In genomic region chr4:48634688-48635308, GRCh38 we compare ENCODE assay signal across 13 cellular contexts.
DNase-seq lines count a peak whose midpoint lies in the region; ATAC-seq, FAIRE-seq and TF ChIP-seq lines count a peak whose summit lies in the region.
"Had no signal": no experiment of that assay in that cellular context is flagged by ENCODE, and none has a peak within 500 bp of the region (broad histone marks: within the 10 kb centered on the region; RNA-seq: fewer than 3 reads in every experiment).

No MANE protein-coding gene starts in this region.

- peak overlapping the region; percentile 20; the same call in 1 of the 2 replicates for H3K4me2 ChIP-seq in OCI-LY3 (ENCODE audit: low read length)
- H3K4me2 ChIP-seq in smooth muscle cell, result no peak overlapping the region
- H3K4me2 ChIP-seq: BLaER1, GM23338 had no signal

- H3K9me3 ChIP-seq in OCI-LY3 (ENCODE audit: insufficient read depth, low read length) (no peaks in the 10 kb centered on the region), smooth muscle cell (replicated peaks; ENCODE audit: low read depth) (no peaks in the 10 kb centered on the region), tibial artery (no peaks in the 10 kb centered on the region)
- H3K9me3 ChIP-seq: BLaER1 had no signal

- TF ChIP-seq POLR2A in GM12892 (IDR thresholded peaks at IDR 0.05; ENCODE audit: low read depth, low read length), result no peak

- H3K4me1 ChIP-seq in OCI-LY3 (ENCODE audit: low read length), result peaks cover 11% of the 10 kb centered on the region
- H3K4me1 ChIP-seq in smooth muscle cell (ENCODE audit: low read depth), result peaks cover 3% of the 10 kb centered on the region
- H3K4me1 ChIP-seq in tibial artery, result peaks cover 0 to 22% (median 11%) of the 10 kb centered on the region in 4 donors
- H3K4me1 ChIP-seq: BLaER1 had no signal

- H3K9ac ChIP-seq in OCI-LY3 (ENCODE audit: low read length) (no peak overlapping the region), smooth muscle cell (ENCODE audit: low read depth) (no peak overlapping the region)
- H3K9ac ChIP-seq: BLaER1 had no signal

- H3K27ac ChIP-seq in OCI-LY3 (ENCODE audit: low read length) (no peak overlapping the region), epithelial cell of prostate (peak overlapping the region; percentile 32), smooth muscle cell (ENCODE audit: low read depth) (peak overlapping the region; percentile 45), tibial artery (no peak overlapping the region)
- H3K27ac ChIP-seq: BLaER1 had no signal

- peak; percentile 5 for FAIRE-seq in GM12892 (lab: Jason Lieb, UNC)

- no peaks in the 10 kb centered on the region for H3K79me2 ChIP-seq in OCI-LY3 (ENCODE audit: low read length)
- H3K79me2 ChIP-seq in smooth muscle cell (ENCODE audit: low read depth), result peaks cover 28% of the 10 kb centered on the region

- H3K4me3 ChIP-seq in OCI-LY3 (ENCODE audit: low read length) (no peak overlapping the region), smooth muscle cell (no peak overlapping the region), tibial artery (no peak overlapping the region)
- H3K4me3 ChIP-seq: BLaER1, GM23338 had no signal

- H4K20me1 ChIP-seq in OCI-LY3 (ENCODE audit: insufficient read depth, low read length), result no peaks in the 10 kb centered on the region; the same call in 1 of the 2 replicates
- peaks cover 30% of the 10 kb centered on the region for H4K20me1 ChIP-seq in smooth muscle cell (ENCODE audit: low read depth)

- intact Hi-C loops in tibial artery (cut with DNase I; ENCODE audit: low total_unique reads), result no loop called here

- ATAC-seq in GM19467 (IDR thresholded peaks at IDR 0.05; ENCODE audit: unreplicated experiment), result no peak
- ATAC-seq: GM23338 had no signal

- TF ChIP-seq CTCF in OCI-LY3 (IDR thresholded peaks at IDR 0.05; ENCODE audit: low read depth, low read length), result no peak
- TF ChIP-seq CTCF in smooth muscle cell (IDR thresholded peaks at IDR 0.05; ENCODE audit: borderline replicate concordance, insufficient read depth, poor library complexity, severe bottlenecking), result no peak
- TF ChIP-seq CTCF in tibial artery (IDR thresholded peaks at IDR 0.05), result no peak

- DNase-seq in GM12892 (ENCODE audit: insufficient read length) (no peak), epithelial cell of prostate (ENCODE audit: low read depth, low spot score) (no peak), smooth muscle cell (lab: John Stamatoyannopoulos, UW; ENCODE audit: unreplicated experiment) (no peak), tibial artery (no peak), T-helper 2 cell (no peak)
- DNase-seq: Kasumi-1, NCI-H1436, NCI-H2029 treated with DMSO at 0.1 percent for 48 hours, NCI-H526 had no signal

- H3K36me3 ChIP-seq in OCI-LY3 (replicated peaks; ENCODE audit: low read depth, low read length) (no peaks in the 10 kb centered on the region), smooth muscle cell (ENCODE audit: low read depth) (no peaks in the 10 kb centered on the region), tibial artery (no peaks in the 10 kb centered on the region)

- WGBS in smooth muscle cell (ENCODE audit: low lambda C conversion rate), result 94% methylated on average over 2 of the region's 2 CpGs

- no peaks in the 10 kb centered on the region for H3F3A ChIP-seq in smooth muscle cell (ENCODE audit: low read depth)

- H2AFZ ChIP-seq in OCI-LY3 (ENCODE audit: low read depth, low read length), result no peak overlapping the region
- no peak overlapping the region for H2AFZ ChIP-seq in smooth muscle cell (ENCODE audit: low read depth)
- H2AFZ ChIP-seq: GM23338 had no signal

- H3K27me3 ChIP-seq in OCI-LY3 (ENCODE audit: low read depth, low read length) (no peaks in the 10 kb centered on the region), smooth muscle cell (ENCODE audit: low read depth) (no peaks in the 10 kb centered on the region), tibial artery (no peaks in the 10 kb centered on the region)
- H3K27me3 ChIP-seq: BLaER1 had no signal

Comparison
In these comparisons a context has a peak if more than half of its experiments do, and no peak if none do; other contexts are left out.
1. H3K27ac ChIP-seq: peak in epithelial cell of prostate (single experiment) and smooth muscle cell (single experiment); none in OCI-LY3 (single experiment) and tibial artery (0 of 2).